In the genomic region with DNA sequence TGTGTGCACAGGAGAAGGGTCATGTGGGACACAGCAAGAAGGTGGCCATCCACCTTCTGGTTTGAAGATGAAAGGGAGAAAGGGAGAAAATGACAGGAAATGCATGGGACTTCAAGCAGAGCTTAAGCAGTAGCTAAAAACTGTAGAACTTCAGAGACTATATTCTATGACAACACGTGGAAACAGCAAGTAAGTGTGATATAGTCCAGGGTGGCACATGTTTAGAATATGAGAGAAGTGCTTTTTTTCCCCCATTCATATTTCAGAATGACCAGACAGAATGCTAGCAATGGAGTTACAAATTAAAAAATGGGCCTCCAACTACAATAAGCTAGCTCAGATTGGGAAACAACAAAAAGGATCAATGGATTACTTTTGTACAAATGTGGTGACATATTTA, we compare ENCODE assay signal across 7 cellular contexts.
"Had no signal": no experiment of that assay in that cellular context is flagged by ENCODE, and none has a peak within 500 bp of the region (broad histone marks: within the 10 kb centered on the region; RNA-seq: fewer than 3 reads in every experiment).

No MANE protein-coding gene starts in this region.

- H3K9ac ChIP-seq: KMS-11 had no signal

- H3K4me3 ChIP-seq: K562 had no signal

- H3K4me2 ChIP-seq: KMS-11 had no signal

- ATAC-seq: K562 had no signal

- DNase-seq: IMR-90, KBM-7, KG1 had no signal

- FAIRE-seq: HTR-8/SVneo, K562 had no signal

- H3K27ac ChIP-seq: HL-60, KMS-11 had no signal
